In genomic region chr2:161046876-161047275, GRCh38 we compare ENCODE assay signal across 28 cellular contexts.
"Had no signal": no experiment of that assay in that cellular context is flagged by ENCODE, and none has a peak within 500 bp of the region (broad histone marks: within the 10 kb centered on the region; RNA-seq: fewer than 3 reads in every experiment).

No MANE protein-coding gene starts in this region.

- ATAC-seq: activated T-helper 17 cell treated with anti-CD3 and anti-CD28 coated beads, Interleukin-2, amount 50 U/mL, for 72 hours; Panc1; Right ventricle myocardium inferior had no signal

- DNase-seq: activated CD4-positive, alpha-beta memory T cell treated with anti-CD3 and anti-CD28 coated beads, Interleukin-2, amount 10 ng/mL, durations not matched to agents 7 days and 5 days; activated CD4-positive, alpha-beta T cell treated with anti-CD3 and anti-CD28 coated beads, Interleukin-2, amount 50 U/mL, for 1 hour; activated CD4-positive, CD25-positive, alpha-beta regulatory T cell; activated gamma-delta T cell; activated naive CD4-positive, alpha-beta T cell treated with anti-CD3 and anti-CD28 coated beads for 36 hours; activated T-cell treated with anti-CD3 and anti-CD28 coated beads for 4 hours; activated T-cell treated with anti-CD3 and anti-CD28 coated beads, Interleukin-2, amount 50 U/mL, for 48 hours; anterior cingulate cortex; MM.1S; NCI-H1105 treated with DMSO at 0.1 percent for 48 hours; NCI-H1436 treated with DMSO at 0.1 percent for 48 hours; NCI-H187; NCI-H2081; NCI-H2171; NCI-H2227 treated with DMSO at 0.1 percent for 48 hours; NCI-H446 treated with DMSO at 0.1 percent for 48 hours; NCI-H526 treated with DMSO at 0.1 percent for 48 hours; NK-92 treated with Interleukin-12 subunit alpha and Interleukin-12 subunit beta, amount 100 ng/mL, for 24 hours; OCI-M1; RPMI8226; T-helper 1 cell had no signal

- H3K9ac ChIP-seq: KMS-11 had no signal

- H3K4me2 ChIP-seq: KMS-11 had no signal

- H3K4me3 Mint-ChIP-seq: activated CD4-positive, alpha-beta memory T cell treated with anti-CD3 and anti-CD28 coated beads, Interleukin-2, amount 10 ng/mL, durations not matched to agents 7 days and 5 days; activated naive CD4-positive, alpha-beta T cell treated with anti-CD3 and anti-CD28 coated beads for 36 hours; activated naive CD8-positive, alpha-beta T cell; activated T-helper 17 cell treated with anti-CD3 and anti-CD28 coated beads, Interleukin-2, amount 50 U/mL, for 72 hours had no signal

- H3K27ac ChIP-seq: KMS-11, SK-N-MC, VCaP had no signal

- H3K36me3 Mint-ChIP-seq: activated naive CD8-positive, alpha-beta T cell had no signal

- H3K27ac Mint-ChIP-seq: activated CD4-positive, alpha-beta memory T cell treated with anti-CD3 and anti-CD28 coated beads, Interleukin-2, amount 10 ng/mL, durations not matched to agents 7 days and 5 days; activated naive CD4-positive, alpha-beta T cell treated with anti-CD3 and anti-CD28 coated beads for 36 hours; activated naive CD8-positive, alpha-beta T cell; activated T-helper 17 cell treated with anti-CD3 and anti-CD28 coated beads, Interleukin-2, amount 50 U/mL, for 72 hours had no signal

- H3K4me3 ChIP-seq: SK-N-MC had no signal

- H3K4me1 Mint-ChIP-seq: activated CD4-positive, alpha-beta memory T cell treated with anti-CD3 and anti-CD28 coated beads, Interleukin-2, amount 10 ng/mL, durations not matched to agents 7 days and 5 days; activated T-helper 17 cell treated with anti-CD3 and anti-CD28 coated beads, Interleukin-2, amount 50 U/mL, for 72 hours had no signal

- H3K9me3 Mint-ChIP-seq: activated CD4-positive, alpha-beta memory T cell treated with anti-CD3 and anti-CD28 coated beads, Interleukin-2, amount 10 ng/mL, durations not matched to agents 7 days and 5 days; activated naive CD4-positive, alpha-beta T cell treated with anti-CD3 and anti-CD28 coated beads for 36 hours; activated T-helper 17 cell treated with anti-CD3 and anti-CD28 coated beads, Interleukin-2, amount 50 U/mL, for 72 hours had no signal
